Comparison of ENCODE assay signal across 8 cellular contexts in genomic region chr19:19224852-19225494, GRCh38. TPM values are rescaled to one million over a fixed set of nuclear protein-coding genes. Genes with fewer than 3 reads are reported as not detected.
DNase-seq lines count a peak whose midpoint lies in the region; ATAC-seq lines count a peak whose summit lies in the region.

No MANE protein-coding gene starts in this region.

- no peaks in the 10 kb centered on the region for H3K36me3 ChIP-seq in HUES6 (ENCODE audit: control insufficient read depth, insufficient read depth, low read length)

- no peak overlapping the region for H3K9ac ChIP-seq in HUES6 (ENCODE audit: low read length)

- WGBS in right cardiac atrium = 2% methylated on average over 59 of the region's 59 CpGs

- H3K4me1 Mint-ChIP-seq in activated naive CD4-positive, alpha-beta T cell treated with anti-CD3 and anti-CD28 coated beads, Interleukin-2, amount 50 U/mL, for 24 hours = peaks cover 4% of the 10 kb centered on the region

- ATAC-seq in right cardiac atrium (peak; percentile 49 to 70), HG02938 (IDR thresholded peaks at IDR 0.05; ENCODE audit: unreplicated experiment) (no peak)

- H3K27ac ChIP-seq in HUES6 (ENCODE audit: low read depth, low read length) (no peak overlapping the region), right cardiac atrium (ENCODE audit: low read length) (no peak overlapping the region)

- intact Hi-C loops in right cardiac atrium (cut with DNase I) = no loop called here

- H3K9me3 Mint-ChIP-seq in activated naive CD4-positive, alpha-beta T cell treated with anti-CD3 and anti-CD28 coated beads, Interleukin-2, amount 50 U/mL, for 24 hours = no peaks in the 10 kb centered on the region

- H3K27me3 Mint-ChIP-seq in activated naive CD4-positive, alpha-beta T cell treated with anti-CD3 and anti-CD28 coated beads, Interleukin-2, amount 50 U/mL, for 24 hours = peaks cover 5% of the 10 kb centered on the region

- no peak overlapping the region for H3K27ac Mint-ChIP-seq in activated naive CD4-positive, alpha-beta T cell treated with anti-CD3 and anti-CD28 coated beads, Interleukin-2, amount 50 U/mL, for 24 hours

- peak overlapping the region; percentile 74 for H3K4me3 Mint-ChIP-seq in activated naive CD4-positive, alpha-beta T cell treated with anti-CD3 and anti-CD28 coated beads, Interleukin-2, amount 50 U/mL, for 24 hours

- H3K4me3 ChIP-seq in HUES6 (ENCODE audit: low read depth, low read length) (peak overlapping the region; percentile 54), right cardiac atrium (ENCODE audit: low read length) (peak overlapping the region; percentile 36), skeletal muscle cell (ENCODE audit: low read depth, low read length) (peak overlapping the region; percentile 31)

- H3K36me3 Mint-ChIP-seq in activated naive CD4-positive, alpha-beta T cell treated with anti-CD3 and anti-CD28 coated beads, Interleukin-2, amount 50 U/mL, for 24 hours = no peaks in the 10 kb centered on the region

- peaks cover 78% of the 10 kb centered on the region for H3K27me3 ChIP-seq in HUES6 (ENCODE audit: control insufficient read depth, insufficient read depth, low read length)
- no peaks in the 10 kb centered on the region for H3K27me3 ChIP-seq in right cardiac atrium (ENCODE audit: control insufficient read depth, insufficient read depth)

- peak; percentile 65 for DNase-seq in DMS153 treated with DMSO at 0.1 percent for 48 hours (lab: John Stamatoyannopoulos, UW; ENCODE audit: unreplicated experiment)
- peak; percentile 28 for DNase-seq in SKM-1 (lab: John Stamatoyannopoulos, UW; ENCODE audit: unreplicated experiment)
- peak; percentile 60 to 80 (median 79) for DNase-seq in right cardiac atrium
- DNase-seq in skeletal muscle cell (ENCODE audit: low read depth) = no peak
- DNase-seq in medulla oblongata (ENCODE audit: extremely low spot score) = no peak

- H3K4me1 ChIP-seq in HUES6 (ENCODE audit: control insufficient read depth, insufficient read depth, low read length) (no peaks in the 10 kb centered on the region), right cardiac atrium (ENCODE audit: control insufficient read depth, insufficient read depth, low read length) (no peaks in the 10 kb centered on the region)

- H3K9me3 ChIP-seq in HUES6 (ENCODE audit: control insufficient read depth, insufficient read depth, low read depth, low read length) (0 out of 2 replicates have a peak, but pooled peaks cover 5% of the 10 kb centered on the region), right cardiac atrium (ENCODE audit: control insufficient read depth, low read length) (no peaks in the 10 kb centered on the region)

RNA-seq across cellular contexts. Expression of gene NCAN, which starts 13.2 kb away (rescaled TPM):
- total RNA-seq in right cardiac atrium = not detected
- polyA plus RNA-seq in right cardiac atrium = not detected

RNA-seq across cellular contexts. Expression of gene NR2C2AP, which starts 21.8 kb away (rescaled TPM):
- 1 to 10 TPM; 6.4 to 10.0 (median 6.7) TPM for total RNA-seq in right cardiac atrium
- polyA plus RNA-seq in right cardiac atrium = 8.1 TPM

RNA-seq across cellular contexts. Expression of gene RFXANK, which starts 32.9 kb away (rescaled TPM):
- total RNA-seq in right cardiac atrium = 10 to 100 TPM; 35.2 to 46.1 (median 44.7) TPM
- 55.0 TPM for polyA plus RNA-seq in right cardiac atrium

RNA-seq across cellular contexts. Expression of gene BORCS8, which starts 33.0 kb away (rescaled TPM):
- 10 to 100 TPM; 27.5 to 33.2 (median 31.3) TPM for total RNA-seq in right cardiac atrium
- polyA plus RNA-seq in right cardiac atrium = 30.3 TPM

RNA-seq across cellular contexts. Expression of gene TM6SF2, which starts 48.1 kb away (rescaled TPM):
- 1 to 10 TPM in 1 of 4 donors, under 1 TPM in 3; 0.48 to 1.3 (median 0.90) TPM for total RNA-seq in right cardiac atrium
- 0.34 TPM for polyA plus RNA-seq in right cardiac atrium

Comparison
In these comparisons a context has a peak if more than half of its experiments do, and no peak if none do; other contexts are left out.
1. DNase-seq: peak in DMS153 treated with DMSO at 0.1 percent for 48 hours (single experiment), SKM-1 (single experiment) and right cardiac atrium (3 of 3); none in skeletal muscle cell (single experiment) and medulla oblongata (single experiment).
2. Peak in every context shown above with its lines, with median percentiles within 50 percentile points of each other: H3K4me3 ChIP-seq.